Comparison of ENCODE assay signal across 9 cellular contexts in genomic region chr10:47477078-47477477, GRCh38. TPM values are rescaled to one million over a fixed set of nuclear protein-coding genes. Genes with fewer than 3 reads are reported as not detected.
"Had no signal": no experiment of that assay in that cellular context is flagged by ENCODE, and none has a peak within 500 bp of the region (broad histone marks: within the 10 kb centered on the region; RNA-seq: fewer than 3 reads in every experiment).

No MANE protein-coding gene starts in this region.

RNA-seq across cellular contexts. Expression of gene ANXA8, which starts 6.8 kb away (rescaled TPM):
- total RNA-seq: OCI-LY7, Peyer's patch, SJCRH30 had no signal

RNA-seq across cellular contexts. Expression of gene FAM25G, which starts 14.4 kb away (rescaled TPM):
- total RNA-seq: OCI-LY7, PC-3, Peyer's patch, Right ventricle myocardium inferior, RPMI7951, SJSA1, SK-MEL-5 had no signal
- polyA plus RNA-seq: SK-N-SH had no signal
